Comparison of ENCODE assay signal across 9 cellular contexts in the genomic region with DNA sequence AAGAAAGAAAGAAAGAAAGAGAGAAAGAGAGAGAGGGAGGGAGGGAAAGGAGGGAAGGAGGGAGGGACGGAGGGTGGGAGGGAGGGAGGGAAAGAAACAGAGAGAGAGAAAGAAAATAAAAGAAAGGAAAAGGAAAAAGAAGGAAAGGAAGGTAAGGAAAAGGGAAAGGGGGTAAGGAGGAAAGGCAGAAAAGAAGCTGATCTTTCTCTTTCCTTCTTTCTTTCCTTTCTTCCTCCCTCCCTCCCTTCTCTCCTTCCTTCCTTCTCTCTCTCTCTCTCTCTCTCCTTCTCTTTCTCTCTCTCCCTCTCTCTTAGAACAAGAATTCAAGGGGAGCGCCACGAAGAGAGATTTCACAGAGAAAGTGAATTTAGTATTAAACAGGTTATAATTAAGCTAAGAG. TPM values are rescaled to one million over a fixed set of nuclear protein-coding genes. Genes with fewer than 3 reads are reported as not detected.
"Had no signal": no experiment of that assay in that cellular context is flagged by ENCODE, and none has a peak within 500 bp of the region (broad histone marks: within the 10 kb centered on the region; RNA-seq: fewer than 3 reads in every experiment).

No MANE protein-coding gene starts in this region.

- H3K27ac Mint-ChIP-seq: IgD-negative memory B cell had no signal

- H3K4me1 Mint-ChIP-seq: IgD-negative memory B cell had no signal

- ATAC-seq: K562 had no signal

- FAIRE-seq: HTR-8/SVneo, K562 had no signal

- H3K27ac ChIP-seq: HL-60 had no signal

- H3K4me3 ChIP-seq: K562 had no signal

- H3K4me3 Mint-ChIP-seq: IgD-negative memory B cell had no signal

- DNase-seq: IMR-90, KBM-7, KG1 had no signal

RNA-seq across cellular contexts. Expression of gene TRH, which starts 55.2 kb away (rescaled TPM):
- total RNA-seq: HT-29, HT1080, IMR-90, K562 had no signal
- polyA plus RNA-seq: IgD-negative memory B cell, IMR-90, K562 had no signal
